ENCODE assay signal across 25 cellular contexts in genomic region chr2:145422576-145422975, GRCh38.
A peak's percentile ranks its signal among the peaks of the same experiment; 100 is the strongest.
DNase-seq lines count a peak whose midpoint lies in the region; ATAC-seq, FAIRE-seq and TF ChIP-seq lines count a peak whose summit lies in the region.
"Had no signal": no experiment of that assay in that cellular context is flagged by ENCODE, and none has a peak within 500 bp of the region (broad histone marks: within the 10 kb centered on the region; RNA-seq: fewer than 3 reads in every experiment).

No MANE protein-coding gene starts in this region.

- H4K20me1 ChIP-seq in HepG2 (ENCODE audit: insufficient read depth, low read length) (no peaks in the 10 kb centered on the region), Karpas-422 (ENCODE audit: insufficient read depth, low read depth, low read length) (no peaks in the 10 kb centered on the region), K562 (replicated peaks; ENCODE audit: control insufficient read depth, insufficient read depth, low read length) (no peaks in the 10 kb centered on the region)
- H4K20me1 ChIP-seq: BLaER1 had no signal

- CTCF ChIA-PET in HepG2 (lab: Yijun Ruan, JAX; ENCODE audit: low intra/inter-chr PET ratio, low total read pairs) (no interaction called here), K562 (lab: Yijun Ruan, JAX; ENCODE audit: low intra/inter-chr PET ratio) (no interaction called here)

- FAIRE-seq in HepG2 (lab: Jason Lieb, UNC): no peak
- FAIRE-seq in K562 (lab: Jason Lieb, UNC): no peak
- FAIRE-seq: A204.1, GM12878, GM12892, GM18507 had no signal

- POLR2A ChIA-PET in HepG2 (lab: Yijun Ruan, JAX): no interaction called here
- POLR2A ChIA-PET in K562 (lab: Yijun Ruan, JAX): no interaction called here

- H3K4me1 ChIP-seq in HepG2 (ENCODE audit: insufficient read depth, low read length) (no peaks in the 10 kb centered on the region), right lobe of liver (no peaks in the 10 kb centered on the region), Karpas-422 (ENCODE audit: low read length) (no peaks in the 10 kb centered on the region), K562 (replicated peaks in 1 of 2; ENCODE audit: control insufficient read depth in 2 of 2, insufficient read depth in 2 of 2, low read length in 2 of 2) (no peaks in the 10 kb centered on the region), tibial artery (no peaks in the 10 kb centered on the region)
- H3K4me1 ChIP-seq: BE2C had no signal

- TF ChIP-seq POLR2A in HepG2 (IDR thresholded peaks at IDR 0.05; ENCODE audit: insufficient read depth in 1 of 2, low read depth in 2 of 2, low read length in 2 of 2) (no peak), right lobe of liver (IDR thresholded peaks at IDR 0.05) (no peak), K562 (conservative IDR thresholded peaks at IDR 0.05) (no peak)

- H3K36me3 ChIP-seq in HepG2 (replicated peaks in 1 of 2; ENCODE audit: control insufficient read depth in 1 of 2, insufficient read depth in 2 of 2, low read length in 2 of 2) (no peaks in the 10 kb centered on the region), right lobe of liver (no peaks in the 10 kb centered on the region), Karpas-422 (ENCODE audit: insufficient read depth, low read length) (no peaks in the 10 kb centered on the region), K562 (ENCODE audit: control insufficient read depth, insufficient read depth, low read length) (no peaks in the 10 kb centered on the region), tibial artery (no peaks in the 10 kb centered on the region)
- H3K36me3 ChIP-seq: BE2C had no signal

- in situ Hi-C loops in HepG2 (cut with HindIII; ENCODE audit: extremely low pct_ligation_motif_present, low pct_unique_long_range_greater_than_20kb): no loop called here
- in situ Hi-C loops in K562 (cut with MboI): no loop called here

- no peaks in the 10 kb centered on the region for H3K27me3 ChIP-seq in HepG2 (ENCODE audit: control insufficient read depth in 1 of 2, insufficient read depth in 2 of 2, low read length in 2 of 2)
- no peaks in the 10 kb centered on the region for H3K27me3 ChIP-seq in right lobe of liver
- no peaks in the 10 kb centered on the region for H3K27me3 ChIP-seq in Karpas-422 (ENCODE audit: low read length)
- no peaks in the 10 kb centered on the region for H3K27me3 ChIP-seq in K562 (ENCODE audit: control insufficient read depth in 2 of 2, insufficient read depth in 2 of 2, low read length in 2 of 2)
- no peaks in the 10 kb centered on the region for H3K27me3 ChIP-seq in tibial artery
- H3K27me3 ChIP-seq: BE2C, BLaER1 had no signal

- H3K9ac ChIP-seq in HepG2 (ENCODE audit: insufficient read depth, low read depth, low read length) (no peak overlapping the region), Karpas-422 (ENCODE audit: low read length) (no peak overlapping the region), K562 (ENCODE audit: insufficient read depth in 1 of 2, low read depth in 2 of 2, low read length in 2 of 2) (no peak overlapping the region)
- H3K9ac ChIP-seq: BLaER1 had no signal

- WGBS in HepG2 (ENCODE audit: low lambda C conversion rate): 2% methylated on average over 1 of the region's 1 CpG
- WGBS in right lobe of liver (ENCODE audit: insufficient coverage, low coverage, low lambda C conversion rate, missing lambda C conversion rate): 45% methylated on average over 1 of the region's 1 CpG
- WGBS in K562 (ENCODE audit: insufficient coverage, low coverage, missing lambda C conversion rate): 38% methylated on average over 1 of the region's 1 CpG

- ATAC-seq in HepG2 (no peak), right lobe of liver (no peak), K562 (no peak)
- ATAC-seq: GM12878 had no signal

- H3K79me2 ChIP-seq in HepG2 (ENCODE audit: insufficient read depth, low read length): no peaks in the 10 kb centered on the region
- no peaks in the 10 kb centered on the region for H3K79me2 ChIP-seq in Karpas-422 (ENCODE audit: low read length)
- H3K79me2 ChIP-seq in K562 (ENCODE audit: control insufficient read depth, insufficient read depth, low read length): no peaks in the 10 kb centered on the region

- no peak overlapping the region for H2AFZ ChIP-seq in HepG2 (ENCODE audit: low read length)
- H2AFZ ChIP-seq in Karpas-422 (ENCODE audit: low read length): no peak overlapping the region
- no peak overlapping the region for H2AFZ ChIP-seq in K562 (ENCODE audit: low read depth, low read length)

- TF ChIP-seq EP300 in HepG2 (IDR thresholded peaks at IDR 0.05; ENCODE audit: low read depth in 2 of 2, low read length in 2 of 2) (no peak), HepG2 (CRISPR knock-in tag; IDR thresholded peaks at IDR 0.05; ENCODE audit: borderline replicate concordance) (no peak), K562 (IDR thresholded peaks at IDR 0.05; ENCODE audit: low read length) (no peak)

- no peaks in the 10 kb centered on the region for H3K9me2 ChIP-seq in Karpas-422 (replicated peaks; ENCODE audit: insufficient read depth, low read length)

- H3K4me2 ChIP-seq in HepG2 (ENCODE audit: low read depth, low read length): no peak overlapping the region
- no peak overlapping the region for H3K4me2 ChIP-seq in Karpas-422 (ENCODE audit: low read depth, low read length, poor library complexity, severe bottlenecking)
- H3K4me2 ChIP-seq in K562 (ENCODE audit: insufficient read depth, low read length): no peak overlapping the region
- H3K4me2 ChIP-seq: BLaER1 had no signal

- TF ChIP-seq RAD21 in HepG2 (CRISPR knock-in tag; IDR thresholded peaks at IDR 0.05) (no peak), K562 (CRISPR knock-in tag; conservative IDR thresholded peaks at IDR 0.05 in 1 of 2, IDR thresholded peaks at IDR 0.05 in 1 of 2) (no peak)

- no peaks in the 10 kb centered on the region for H3K9me1 ChIP-seq in K562 (ENCODE audit: control insufficient read depth, insufficient read depth, low read length)

- BruUV-seq in HepG2 (replicated peaks; lab: Mats Ljungman, UMichigan) (no TSS peak), K562 (replicated peaks; lab: Mats Ljungman, UMichigan) (no TSS peak)

- intact Hi-C loops in HepG2 (cut with micrococcal nuclease; ENCODE audit: unreplicated experiment): no loop called here
- intact Hi-C loops in right lobe of liver (cut with DNase I): no loop called here
- intact Hi-C loops in K562 (cut with micrococcal nuclease): no loop called here
- intact Hi-C loops in tibial artery (cut with DNase I; ENCODE audit: low total_unique reads): no loop called here

- DNase-seq in HepG2 (ENCODE audit: low spot score) (no peak), right lobe of liver (no peak), Karpas-422 (peak; percentile 10), K562 (ENCODE audit: extremely low read depth in 1 of 4, low spot score in 3 of 4) (no peak), tibial artery (no peak), SHP77 (lab: John Stamatoyannopoulos, UW) (no peak)
- DNase-seq: 8988T; ACHN; BE2C; C1 segment of cervical spinal cord; CD4-positive, alpha-beta memory T cell; CD4-positive, CD25-positive, alpha-beta regulatory T cell; CD8-positive, alpha-beta memory T cell; COR-L47; DMS 273 treated with DMSO at 0.1 percent for 48 hours; DMS153; DMS53; DMS79; DND-41; GDM1 had no signal

- peaks cover 15% of the 10 kb centered on the region; the same call in 1 of the 2 replicates for H3K9me3 ChIP-seq in HepG2 (ENCODE audit: low read length)
- no peaks in the 10 kb centered on the region for H3K9me3 ChIP-seq in right lobe of liver
- H3K9me3 ChIP-seq in Karpas-422 (ENCODE audit: low read length): peaks cover 7% of the 10 kb centered on the region; the same call in 1 of the 2 replicates
- peaks cover 2% of the 10 kb centered on the region; the same call in 1 of the 2 replicates for H3K9me3 ChIP-seq in K562 (replicated peaks; ENCODE audit: control insufficient read depth, insufficient read depth, low read depth, low read length)
- peaks cover 0 to 18% (median 5%) of the 10 kb centered on the region in 3 donors for H3K9me3 ChIP-seq in tibial artery
- H3K9me3 ChIP-seq: BE2C had no signal

- TF ChIP-seq CTCF in HepG2 (CRISPR knock-in tag; IDR thresholded peaks at IDR 0.05): no peak
- TF ChIP-seq CTCF in right lobe of liver (IDR thresholded peaks at IDR 0.05): no peak
- TF ChIP-seq CTCF in K562 (IDR thresholded peaks at IDR 0.05 in 2 of 3, conservative IDR thresholded peaks at IDR 0.05 in 1 of 3; ENCODE audit: insufficient read depth in 2 of 3, low read depth in 1 of 3, low read length in 3 of 3): no peak
- no peak for TF ChIP-seq CTCF in tibial artery (IDR thresholded peaks at IDR 0.05)

- H3K4me3 ChIP-seq in HepG2 (replicated peaks in 1 of 3; ENCODE audit: insufficient read depth in 1 of 3, low read depth in 2 of 3, low read length in 3 of 3) (no peak overlapping the region), right lobe of liver (no peak overlapping the region), Karpas-422 (ENCODE audit: low read length) (no peak overlapping the region), K562 (no peak overlapping the region), tibial artery (no peak overlapping the region)
- H3K4me3 ChIP-seq: BLaER1, GM12878 had no signal

- H3K27ac ChIP-seq in HepG2 (ENCODE audit: extremely low read length, insufficient read depth, low read length): no peak overlapping the region
- H3K27ac ChIP-seq in right lobe of liver: no peak overlapping the region
- no peak overlapping the region for H3K27ac ChIP-seq in Karpas-422 (ENCODE audit: low read length)
- H3K27ac ChIP-seq in K562 (ENCODE audit: extremely low read depth, low read depth, low read length): no peak overlapping the region
- H3K27ac ChIP-seq in tibial artery: no peak overlapping the region
- H3K27ac ChIP-seq: BLaER1 had no signal

TF ChIP-seq in HepG2, 621 proteins besides CTCF, POLR2A, EP300 and RAD21:
- TF ChIP-seq ZNF776 (CRISPR knock-in tag; IDR thresholded peaks at IDR 0.05) (no peak), ZNF160 (CRISPR knock-in tag; IDR thresholded peaks at IDR 0.05) (peak; percentile 96)
TF ChIP-seq in HepG2: peak in this region for 1.

TF ChIP-seq in K562, 482 proteins besides CTCF, POLR2A, EP300 and RAD21:
- 0 out of 2 replicates have a peak, but pooled peaks have one; percentile 57 for TF ChIP-seq CBX5 (IDR thresholded peaks at IDR 0.05; ENCODE audit: borderline replicate concordance, low read depth)
- peak; percentile 50; the same call in 1 of the 2 replicates for TF ChIP-seq MEF2A (IDR thresholded peaks at IDR 0.05; ENCODE audit: control insufficient read depth, low read depth, low read length)
- 0 out of 4 replicates have a peak, but pooled peaks of 1 of the 2 experiments have one; percentile 23 for TF ChIP-seq TRIM24 (IDR thresholded peaks at IDR 0.05)
- TF ChIP-seq RBM39 (optimal IDR thresholded peaks at IDR 0.05; ENCODE audit: low read depth, low read length): no peak
- peak; percentile 71; the same call in 1 of the 2 replicates for TF ChIP-seq TRIM28 (IDR thresholded peaks at IDR 0.05)
- no peak for TF ChIP-seq ZNF175 (CRISPR knock-in tag; IDR thresholded peaks at IDR 0.05; ENCODE audit: low read depth)
- TF ChIP-seq CBX3 (IDR thresholded peaks at IDR 0.05; ENCODE audit: borderline replicate concordance in 1 of 2, low read length in 2 of 2): peak in 1 of 2 experiments; percentile 91; a peak in 2 of 3 replicates

Comparison
In these comparisons a context has a peak if more than half of its experiments do, and no peak if none do; other contexts are left out.
1. Of the 241 proteins assayed by ChIP-seq in both HepG2 and K562: peak only in HepG2: none; only in K562: CBX5; in both: none; in neither: 239; mixed calls (peak in some experiments, not most) for 1.